In the genomic region with DNA sequence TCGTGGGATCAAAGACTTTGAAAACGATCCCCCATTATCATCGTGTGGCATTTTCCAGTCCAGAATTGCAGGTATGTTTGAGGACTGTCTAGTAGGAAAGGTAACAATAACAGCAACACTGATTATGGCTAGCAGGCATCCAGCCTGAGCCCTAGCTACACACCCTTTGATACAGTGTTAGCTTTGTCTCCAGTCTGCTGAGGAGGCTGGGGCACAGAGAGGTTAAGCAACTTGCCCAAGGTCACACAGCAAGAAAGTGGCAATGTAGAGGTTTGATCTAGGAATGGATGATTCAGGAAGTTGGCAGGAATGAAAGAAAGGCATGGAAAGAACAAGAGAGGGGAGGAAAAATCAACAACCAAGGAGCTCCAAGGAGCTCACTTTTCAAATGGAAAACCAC, we compare ENCODE assay signal across 25 cellular contexts. TPM values are rescaled to one million over a fixed set of nuclear protein-coding genes. Genes with fewer than 3 reads are reported as not detected.
A peak's percentile ranks its signal among the peaks of the same experiment; 100 is the strongest.
DNase-seq lines count a peak whose midpoint lies in the region; ATAC-seq, FAIRE-seq and TF ChIP-seq lines count a peak whose summit lies in the region.
"Had no signal": no experiment of that assay in that cellular context is flagged by ENCODE, and none has a peak within 500 bp of the region (broad histone marks: within the 10 kb centered on the region; RNA-seq: fewer than 3 reads in every experiment).

No MANE protein-coding gene starts in this region.

- no peak overlapping the region for H3K4me3 Mint-ChIP-seq in T-helper 2 cell treated with Interferon-gamma antibody and Interleukin-4, amounts not matched to agents 5 μg/mL and 100 μg/mL, for 36 hours
- no peak overlapping the region for H3K4me3 Mint-ChIP-seq in activated naive CD8-positive, alpha-beta T cell treated with anti-CD3 and anti-CD28 coated beads, Interleukin-2, amount 10 ng/mL, durations not matched to agents 7 days and 5 days
- no peak overlapping the region for H3K4me3 Mint-ChIP-seq in GM23338

- TF ChIP-seq RAD21 in HepG2 (CRISPR knock-in tag; IDR thresholded peaks at IDR 0.05) = no peak

- H4K20me1 ChIP-seq in HepG2 (ENCODE audit: insufficient read depth, low read length) = no peaks in the 10 kb centered on the region
- no peaks in the 10 kb centered on the region for H4K20me1 ChIP-seq in GM23338 (replicated peaks; ENCODE audit: insufficient read depth)

- H3K27ac ChIP-seq in HepG2 (ENCODE audit: extremely low read length, insufficient read depth, low read length) = no peak overlapping the region
- no peak overlapping the region for H3K27ac ChIP-seq in right lobe of liver
- H3K27ac ChIP-seq in GM23338 (ENCODE audit: low read depth) = no peak overlapping the region
- H3K27ac ChIP-seq: 22Rv1, GM23248 had no signal

- TF ChIP-seq POLR2A in HepG2 (IDR thresholded peaks at IDR 0.05; ENCODE audit: insufficient read depth in 1 of 2, low read depth in 2 of 2, low read length in 2 of 2) = no peak
- no peak for TF ChIP-seq POLR2A in right lobe of liver (IDR thresholded peaks at IDR 0.05)

- intact Hi-C loops in HepG2 (cut with micrococcal nuclease; ENCODE audit: unreplicated experiment) (no loop called here), right lobe of liver (cut with DNase I) (no loop called here), left ventricle myocardium superior (cut with micrococcal nuclease) (no loop called here)

- H3K36me3 Mint-ChIP-seq in T-helper 2 cell treated with Interferon-gamma antibody and Interleukin-4, amounts not matched to agents 5 μg/mL and 100 μg/mL, for 36 hours (ENCODE audit: low read depth) = peaks cover 97% of the 10 kb centered on the region
- peaks cover 90% of the 10 kb centered on the region for H3K36me3 Mint-ChIP-seq in activated naive CD8-positive, alpha-beta T cell treated with anti-CD3 and anti-CD28 coated beads, Interleukin-2, amount 10 ng/mL, durations not matched to agents 7 days and 5 days
- H3K36me3 Mint-ChIP-seq in GM23338 (ENCODE audit: low read depth) = no peaks in the 10 kb centered on the region
- H3K36me3 Mint-ChIP-seq: CD14-positive monocyte had no signal

- H3K9ac ChIP-seq in HepG2 (ENCODE audit: insufficient read depth, low read depth, low read length) = no peak overlapping the region
- H3K9ac ChIP-seq: GM23248 had no signal

- H3K9me3 Mint-ChIP-seq in T-helper 2 cell treated with Interferon-gamma antibody and Interleukin-4, amounts not matched to agents 5 μg/mL and 100 μg/mL, for 36 hours = peaks cover 24% of the 10 kb centered on the region
- peaks cover 10% of the 10 kb centered on the region for H3K9me3 Mint-ChIP-seq in activated naive CD8-positive, alpha-beta T cell treated with anti-CD3 and anti-CD28 coated beads, Interleukin-2, amount 10 ng/mL, durations not matched to agents 7 days and 5 days
- H3K9me3 Mint-ChIP-seq in GM23338 = peaks cover 27% of the 10 kb centered on the region

- in situ Hi-C loops in HepG2 (cut with HindIII; ENCODE audit: extremely low pct_ligation_motif_present, low pct_unique_long_range_greater_than_20kb) = no loop called here

- no peak for TF ChIP-seq EP300 in HepG2 (IDR thresholded peaks at IDR 0.05; ENCODE audit: low read depth in 2 of 2, low read length in 2 of 2)
- no peak for TF ChIP-seq EP300 in HepG2 (CRISPR knock-in tag; IDR thresholded peaks at IDR 0.05; ENCODE audit: borderline replicate concordance)

- POLR2A ChIA-PET in HepG2 (lab: Yijun Ruan, JAX) = no interaction called here
- POLR2A ChIA-PET in activated naive CD8-positive, alpha-beta T cell treated with anti-CD3 and anti-CD28 coated beads, Interleukin-2, amount 10 ng/mL, durations not matched to agents 7 days and 5 days (lab: Charles Lee) = interaction anchor here (1.8 kb wide), 1 partner anchor 31 kb away, joined by 4 read pairs; a partner anchor contains a TSS

- H3K9me3 ChIP-seq in HepG2 (ENCODE audit: low read length) (no peaks in the 10 kb centered on the region), right lobe of liver (no peaks in the 10 kb centered on the region)

- H3K4me1 Mint-ChIP-seq in T-helper 2 cell treated with Interferon-gamma antibody and Interleukin-4, amounts not matched to agents 5 μg/mL and 100 μg/mL, for 36 hours (ENCODE audit: low read depth) = peaks cover 50% of the 10 kb centered on the region
- H3K4me1 Mint-ChIP-seq in activated naive CD8-positive, alpha-beta T cell treated with anti-CD3 and anti-CD28 coated beads, Interleukin-2, amount 10 ng/mL, durations not matched to agents 7 days and 5 days = peaks cover 44% of the 10 kb centered on the region
- no peaks in the 10 kb centered on the region for H3K4me1 Mint-ChIP-seq in GM23338

- WGBS in HepG2 (ENCODE audit: low lambda C conversion rate) = 0% methylated on average over 3 of the region's 3 CpGs
- 63% methylated on average over 3 of the region's 3 CpGs for WGBS in right lobe of liver (ENCODE audit: insufficient coverage, low coverage, low lambda C conversion rate, missing lambda C conversion rate)

- no peaks in the 10 kb centered on the region for H3K9me2 ChIP-seq in GM23338 (ENCODE audit: insufficient read depth)

- H3K27ac Mint-ChIP-seq in T-helper 2 cell treated with Interferon-gamma antibody and Interleukin-4, amounts not matched to agents 5 μg/mL and 100 μg/mL, for 36 hours = peak overlapping the region; percentile 28
- H3K27ac Mint-ChIP-seq in activated naive CD8-positive, alpha-beta T cell treated with anti-CD3 and anti-CD28 coated beads, Interleukin-2, amount 10 ng/mL, durations not matched to agents 7 days and 5 days = peak overlapping the region; percentile 60
- no peak overlapping the region for H3K27ac Mint-ChIP-seq in GM23338
- H3K27ac Mint-ChIP-seq: CD14-positive monocyte had no signal

- no peak overlapping the region for H2AFZ ChIP-seq in HepG2 (ENCODE audit: low read length)
- no peak overlapping the region for H2AFZ ChIP-seq in GM23338
- H2AFZ ChIP-seq: GM23248 had no signal

- DNase-seq in T-helper 2 cell treated with Interferon-gamma antibody and Interleukin-4, amounts not matched to agents 5 μg/mL and 100 μg/mL, for 36 hours (ENCODE audit: low spot score) = no peak
- no peak for DNase-seq in T-helper 2 cell
- no peak for DNase-seq in HepG2 (ENCODE audit: low spot score)
- no peak for DNase-seq in right lobe of liver
- DNase-seq in activated naive CD8-positive, alpha-beta T cell treated with anti-CD3 and anti-CD28 coated beads, Interleukin-2, amount 10 ng/mL, durations not matched to agents 7 days and 5 days = no peak
- no peak for DNase-seq in GM23338 (ENCODE audit: low spot score)
- DNase-seq in left ventricle myocardium superior = no peak
- DNase-seq: Calu3, DMS53, EL, GM23248, KBM-7, NCI-H1105 treated with DMSO at 0.1 percent for 48 hours, NCI-H1694, NCI-H2107, NCI-H524, NCI-H82, SHP77 had no signal

- H3K27me3 Mint-ChIP-seq in T-helper 2 cell treated with Interferon-gamma antibody and Interleukin-4, amounts not matched to agents 5 μg/mL and 100 μg/mL, for 36 hours (ENCODE audit: low read depth) = no peaks in the 10 kb centered on the region
- no peaks in the 10 kb centered on the region for H3K27me3 Mint-ChIP-seq in activated naive CD8-positive, alpha-beta T cell treated with anti-CD3 and anti-CD28 coated beads, Interleukin-2, amount 10 ng/mL, durations not matched to agents 7 days and 5 days
- peaks cover 3% of the 10 kb centered on the region for H3K27me3 Mint-ChIP-seq in GM23338 (ENCODE audit: insufficient read depth, low read depth, poor library complexity)

- no peaks in the 10 kb centered on the region for H3F3A ChIP-seq in GM23338 (replicated peaks; ENCODE audit: low read depth)

- H3K4me1 ChIP-seq in HepG2 (ENCODE audit: insufficient read depth, low read length) (no peaks in the 10 kb centered on the region), right lobe of liver (no peaks in the 10 kb centered on the region), GM23338 (ENCODE audit: insufficient read depth) (no peaks in the 10 kb centered on the region)

- CTCF ChIA-PET in HepG2 (lab: Yijun Ruan, JAX; ENCODE audit: low intra/inter-chr PET ratio, low total read pairs) = no interaction called here

- no peak overlapping the region for H3K4me2 ChIP-seq in HepG2 (ENCODE audit: low read depth, low read length)
- no peak overlapping the region for H3K4me2 ChIP-seq in GM23338

- no peak for FAIRE-seq in HepG2 (lab: Jason Lieb, UNC)
- FAIRE-seq: GM12878, GM19239 had no signal

- H3K4me3 ChIP-seq in HepG2 (replicated peaks in 1 of 3; ENCODE audit: insufficient read depth in 1 of 3, low read depth in 2 of 3, low read length in 3 of 3) (no peak overlapping the region), right lobe of liver (no peak overlapping the region), GM23338 (no peak overlapping the region)
- H3K4me3 ChIP-seq: GM12878, GM23248 had no signal

- H3K27me3 ChIP-seq in HepG2 (ENCODE audit: control insufficient read depth in 1 of 2, insufficient read depth in 2 of 2, low read length in 2 of 2) = no peaks in the 10 kb centered on the region
- H3K27me3 ChIP-seq in right lobe of liver = no peaks in the 10 kb centered on the region
- H3K27me3 ChIP-seq in GM23338 (ENCODE audit: insufficient read depth) = no peaks in the 10 kb centered on the region

- H3K36me3 ChIP-seq in HepG2 (replicated peaks in 1 of 2; ENCODE audit: control insufficient read depth in 1 of 2, insufficient read depth in 2 of 2, low read length in 2 of 2) (no peaks in the 10 kb centered on the region), right lobe of liver (no peaks in the 10 kb centered on the region), GM23338 (ENCODE audit: insufficient read depth) (no peaks in the 10 kb centered on the region)

- TF ChIP-seq CTCF in HepG2 (CRISPR knock-in tag; IDR thresholded peaks at IDR 0.05) (no peak), right lobe of liver (IDR thresholded peaks at IDR 0.05) (no peak), GM23338 (conservative IDR thresholded peaks at IDR 0.05; ENCODE audit: low read depth in 2 of 2) (no peak)

- no TSS peak for BruUV-seq in HepG2 (replicated peaks; lab: Mats Ljungman, UMichigan)

- ATAC-seq in HepG2 = no peak
- ATAC-seq in right lobe of liver = no peak
- ATAC-seq in activated naive CD8-positive, alpha-beta T cell treated with anti-CD3 and anti-CD28 coated beads, Interleukin-2, amount 10 ng/mL, durations not matched to agents 7 days and 5 days (ENCODE audit: low read depth) = no peak
- no peak for ATAC-seq in GM23338
- no peak for ATAC-seq in HG03565 (IDR thresholded peaks at IDR 0.05; ENCODE audit: unreplicated experiment)
- ATAC-seq in left ventricle myocardium superior = no peak
- ATAC-seq: GM12878 had no signal

- H3K79me2 ChIP-seq in HepG2 (ENCODE audit: insufficient read depth, low read length) = no peaks in the 10 kb centered on the region
- no peaks in the 10 kb centered on the region for H3K79me2 ChIP-seq in GM23338 (replicated peaks; ENCODE audit: insufficient read depth)

RNA-seq across cellular contexts. Expression of a gene that starts 31.2 kb away (rescaled TPM):
- total RNA-seq in HepG2 (2016; rRNA removed; fragmentation: Illumina TruSeq; extraction: Trizol) = not detected in 2 replicates
- total RNA-seq in HepG2 (2016; cell fraction: cytosol; rRNA removed; fragmentation: Illumina TruSeq; extraction: Trizol; ENCODE audit: low read depth) = not detected in 2 replicates
- total RNA-seq in HepG2 (2016; cell fraction: insoluble cytoplasmic fraction; rRNA removed; fragmentation: Illumina TruSeq; extraction: Trizol) = not detected in 2 replicates
- not detected in 2 replicates for total RNA-seq in HepG2 (2016; cell fraction: membrane; rRNA removed; fragmentation: Illumina TruSeq; extraction: Trizol)
- total RNA-seq in HepG2 (2016; cell fraction: nucleus; rRNA removed; fragmentation: Illumina TruSeq; extraction: Trizol) = not detected in 2 replicates
- 0.03 TPM in 1 of 2 replicates, not detected in the other for polyA plus RNA-seq in HepG2 (2011; rRNA removed)
- polyA plus RNA-seq in HepG2 (2011; cell fraction: cytosol; rRNA removed) = not detected in 2 replicates
- 0.14 TPM in 1 of 2 replicates, not detected in the other for polyA plus RNA-seq in HepG2 (2011; cell fraction: nucleus; rRNA removed)
- not detected in 2 replicates for polyA plus RNA-seq in HepG2 (2012)
- not detected in 2 replicates for polyA plus RNA-seq in HepG2 (2016; cell fraction: cytosol; fragmentation: Illumina TruSeq; extraction: Trizol; ENCODE audit: low read depth)
- not detected in 2 replicates for polyA plus RNA-seq in HepG2 (2016; cell fraction: insoluble cytoplasmic fraction; fragmentation: Illumina TruSeq; extraction: Trizol; ENCODE audit: low read depth)
- not detected in 2 replicates for polyA plus RNA-seq in HepG2 (2016; cell fraction: membrane; fragmentation: Illumina TruSeq; extraction: Trizol; ENCODE audit: low read depth)
- not detected in 2 replicates for polyA plus RNA-seq in HepG2 (2016; cell fraction: nucleus; fragmentation: Illumina TruSeq; extraction: Trizol; ENCODE audit: insufficient read depth, low read depth)
- polyA minus RNA-seq in HepG2 (2011; rRNA and poly(A)+ RNA removed; ENCODE audit: low replicate concordance) = 0.05 and 0.24 TPM in 2 replicates
- polyA minus RNA-seq in HepG2 (2011; cell fraction: cytosol; rRNA and poly(A)+ RNA removed) = not detected in 2 replicates
- polyA minus RNA-seq in HepG2 (2011; cell fraction: nucleus; rRNA and poly(A)+ RNA removed) = not detected in 2 replicates
- total RNA-seq in right lobe of liver = under 1 TPM; 0.12 to 0.50 (median 0.15) TPM
- 10 to 100 TPM; 77.8 to 80.2 TPM for total RNA-seq in activated naive CD8-positive, alpha-beta T cell treated with anti-CD3 and anti-CD28 coated beads, Interleukin-2, amount 10 ng/mL, durations not matched to agents 7 days and 5 days
- total RNA-seq in GM23338 (2014; rRNA removed; shearing (Covaris generic)) = not detected in 2 replicates
- polyA plus RNA-seq in GM23338 (2016; fragmentation: Nextera tagmentation; extraction: Ambion mirVana) = not detected in 2 replicates
- total RNA-seq in left ventricle myocardium superior = not detected
- total RNA-seq: Calu3, GM23248, RPMI7951 had no signal
- polyA plus RNA-seq: AG04450, CD14-positive monocyte, GM23248 had no signal

RNA-seq across cellular contexts. Expression of a gene that starts 39.0 kb away (rescaled TPM):
- 2.8 and 3.5 TPM in 2 replicates for total RNA-seq in HepG2 (2016; rRNA removed; fragmentation: Illumina TruSeq; extraction: Trizol)
- 3.0 and 3.4 TPM in 2 replicates for total RNA-seq in HepG2 (2016; cell fraction: cytosol; rRNA removed; fragmentation: Illumina TruSeq; extraction: Trizol; ENCODE audit: low read depth)
- total RNA-seq in HepG2 (2016; cell fraction: insoluble cytoplasmic fraction; rRNA removed; fragmentation: Illumina TruSeq; extraction: Trizol) = 3.4 and 4.2 TPM in 2 replicates
- total RNA-seq in HepG2 (2016; cell fraction: membrane; rRNA removed; fragmentation: Illumina TruSeq; extraction: Trizol) = 4.9 and 6.4 TPM in 2 replicates
- total RNA-seq in HepG2 (2016; cell fraction: nucleus; rRNA removed; fragmentation: Illumina TruSeq; extraction: Trizol) = 2.5 and 3.0 TPM in 2 replicates
- 16.9 and 17.8 TPM in 2 replicates for polyA plus RNA-seq in HepG2 (2011; rRNA removed)
- polyA plus RNA-seq in HepG2 (2011; cell fraction: cytosol; rRNA removed) = 14.6 and 15.1 TPM in 2 replicates
- 14.6 and 14.7 TPM in 2 replicates for polyA plus RNA-seq in HepG2 (2011; cell fraction: nucleus; rRNA removed)
- polyA plus RNA-seq in HepG2 (2012) = 3.3 and 13.6 TPM in 2 replicates
- polyA plus RNA-seq in HepG2 (2016; cell fraction: cytosol; fragmentation: Illumina TruSeq; extraction: Trizol; ENCODE audit: low read depth) = 3.5 and 4.6 TPM in 2 replicates
- polyA plus RNA-seq in HepG2 (2016; cell fraction: insoluble cytoplasmic fraction; fragmentation: Illumina TruSeq; extraction: Trizol; ENCODE audit: low read depth) = 4.4 and 4.5 TPM in 2 replicates
- 4.1 and 5.4 TPM in 2 replicates for polyA plus RNA-seq in HepG2 (2016; cell fraction: membrane; fragmentation: Illumina TruSeq; extraction: Trizol; ENCODE audit: low read depth)
- 2.8 and 4.3 TPM in 2 replicates for polyA plus RNA-seq in HepG2 (2016; cell fraction: nucleus; fragmentation: Illumina TruSeq; extraction: Trizol; ENCODE audit: insufficient read depth, low read depth)
- polyA minus RNA-seq in HepG2 (2011; rRNA and poly(A)+ RNA removed; ENCODE audit: low replicate concordance) = 16.7 and 58.0 TPM in 2 replicates
- polyA minus RNA-seq in HepG2 (2011; cell fraction: cytosol; rRNA and poly(A)+ RNA removed) = 4.6 and 6.1 TPM in 2 replicates
- polyA minus RNA-seq in HepG2 (2011; cell fraction: nucleus; rRNA and poly(A)+ RNA removed) = 7.6 and 14.0 TPM in 2 replicates
- under 1 TPM; 0.22 to 0.97 (median 0.71) TPM for total RNA-seq in right lobe of liver
- 10 to 100 TPM in 1 of 2 experiments, 1 to 10 TPM in 1; 7.8 to 10.7 TPM for total RNA-seq in activated naive CD8-positive, alpha-beta T cell treated with anti-CD3 and anti-CD28 coated beads, Interleukin-2, amount 10 ng/mL, durations not matched to agents 7 days and 5 days
- 0.17 TPM in 1 of 2 replicates, not detected in the other for total RNA-seq in GM23338 (2014; rRNA removed; shearing (Covaris generic))
- not detected in 2 replicates for polyA plus RNA-seq in GM23338 (2016; fragmentation: Nextera tagmentation; extraction: Ambion mirVana)
- total RNA-seq in left ventricle myocardium superior = not detected
- total RNA-seq: GM23248, RPMI7951 had no signal
- polyA plus RNA-seq: AG04450, GM23248 had no signal

Comparison
In these comparisons a context has a peak if more than half of its experiments do, and no peak if none do; other contexts are left out.
1. RNA of a gene that starts 31.2 kb away (total RNA-seq): 77.8 to 80.2 TPM in activated naive CD8-positive, alpha-beta T cell treated with anti-CD3 and anti-CD28 coated beads, Interleukin-2, amount 10 ng/mL, durations not matched to agents 7 days and 5 days; 0.12 to 0.50 TPM in right lobe of liver, not detected in HepG2, not detected in GM23338 and not detected in left ventricle myocardium superior (single experiment); every median in the first group is over 10 times any median in the second.